Comparison of ENCODE assay signal across 8 cellular contexts in the genomic region with DNA sequence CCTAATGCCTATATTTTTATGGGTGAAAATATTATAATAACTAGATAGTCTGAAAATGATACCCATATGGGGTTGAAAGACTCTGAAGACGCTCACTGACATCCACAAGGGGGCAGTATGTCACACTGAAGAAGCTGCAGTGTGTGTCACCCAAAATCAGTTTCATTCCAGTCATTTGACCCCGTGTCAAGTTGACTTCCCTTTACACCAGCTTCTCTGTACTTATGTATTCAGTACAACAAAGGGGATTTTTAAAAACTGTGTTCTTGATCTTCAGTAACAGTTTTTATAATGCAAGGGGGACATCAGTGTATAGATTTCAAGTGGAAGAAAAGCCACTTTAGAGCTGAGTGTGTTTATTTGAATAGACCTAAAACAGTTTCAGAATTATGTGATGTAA. TPM values are rescaled to one million over a fixed set of nuclear protein-coding genes. Genes with fewer than 3 reads are reported as not detected.
DNase-seq lines count a peak whose midpoint lies in the region; ATAC-seq and TF ChIP-seq lines count a peak whose summit lies in the region.

No MANE protein-coding gene starts in this region.

- H3K36me3 Mint-ChIP-seq in activated T-helper 2 cell treated with anti-CD3 and anti-CD28 coated beads, Interferon-gamma antibody, Interleukin-2, Interleukin-4, amounts not matched to agents 10 μg/mL and 5 μg/mL and 100 μg/mL, durations not matched to agents 14 hours and 24 hours and 36 hours (ENCODE audit: low read depth) = no peaks in the 10 kb centered on the region
- H3K36me3 Mint-ChIP-seq in glutamatergic neuron (ENCODE audit: unreplicated experiment) = no peaks in the 10 kb centered on the region

- POLR2A ChIA-PET in PC-9 (lab: Charles Lee; ENCODE audit: unreplicated experiment) = no interaction called here

- H2AFZ ChIP-seq in PC-9 = no peak overlapping the region

- ATAC-seq in GM19468 (IDR thresholded peaks at IDR 0.05; ENCODE audit: extremely low read depth, unreplicated experiment) (peak; percentile 65), HG03520 (IDR thresholded peaks at IDR 0.05; ENCODE audit: unreplicated experiment) (peak; percentile 69), gastrocnemius medialis (peak; percentile 39 to 86)

- H3K36me3 ChIP-seq in PC-9 (ENCODE audit: low read depth) (no peaks in the 10 kb centered on the region), gastrocnemius medialis (no peaks in the 10 kb centered on the region)

- no peaks in the 10 kb centered on the region for H3K9me3 Mint-ChIP-seq in activated T-helper 2 cell treated with anti-CD3 and anti-CD28 coated beads, Interferon-gamma antibody, Interleukin-2, Interleukin-4, amounts not matched to agents 10 μg/mL and 5 μg/mL and 100 μg/mL, durations not matched to agents 14 hours and 24 hours and 36 hours
- peaks cover 4% of the 10 kb centered on the region for H3K9me3 Mint-ChIP-seq in glutamatergic neuron (ENCODE audit: unreplicated experiment)

- no peaks in the 10 kb centered on the region for H3K9me3 ChIP-seq in PC-9 (ENCODE audit: insufficient read depth, low read depth)
- no peaks in the 10 kb centered on the region for H3K9me3 ChIP-seq in gastrocnemius medialis

- intact Hi-C loops in PC-9 (cut with micrococcal nuclease; ENCODE audit: unreplicated experiment) (loop anchor here (5.0 to 10.0 kb wide), 3 partner anchors 235 to 492 kb away; partner anchors contain the start of gene CCNC), gastrocnemius medialis (cut with DNase I; ENCODE audit: low total_unique reads) (loop anchor here (2.0 kb wide), 1 partner anchor 95 kb away; the partner anchor contains the start of gene PNISR)
- intact Hi-C loops in activated T-helper 2 cell treated with anti-CD3 and anti-CD28 coated beads, Interferon-gamma antibody, Interleukin-2, Interleukin-4, amounts not matched to agents 10 μg/mL and 5 μg/mL and 100 μg/mL, durations not matched to agents 14 hours and 24 hours and 36 hours (cut with micrococcal nuclease) = loop anchor here (1.0 to 10.0 kb wide), 5 partner anchors 63 to 417 kb away; partner anchors contain the start of genes PNISR and USP45

- BruUV-seq in PC-9 (replicated peaks; lab: Mats Ljungman, UMichigan) = no TSS peak

- no peak overlapping the region for H3K4me3 Mint-ChIP-seq in activated T-helper 2 cell treated with anti-CD3 and anti-CD28 coated beads, Interferon-gamma antibody, Interleukin-2, Interleukin-4, amounts not matched to agents 10 μg/mL and 5 μg/mL and 100 μg/mL, durations not matched to agents 14 hours and 24 hours and 36 hours (ENCODE audit: low read depth)
- no peak overlapping the region for H3K4me3 Mint-ChIP-seq in glutamatergic neuron (ENCODE audit: unreplicated experiment)

- H3K4me1 ChIP-seq in PC-9 (replicated peaks; ENCODE audit: insufficient read depth) = no peaks in the 10 kb centered on the region
- peaks cover 0 to 3% of the 10 kb centered on the region in 2 donors for H3K4me1 ChIP-seq in gastrocnemius medialis

- H3K4me1 Mint-ChIP-seq in activated T-helper 2 cell treated with anti-CD3 and anti-CD28 coated beads, Interferon-gamma antibody, Interleukin-2, Interleukin-4, amounts not matched to agents 10 μg/mL and 5 μg/mL and 100 μg/mL, durations not matched to agents 14 hours and 24 hours and 36 hours (ENCODE audit: low read depth) = peaks cover 5% of the 10 kb centered on the region
- H3K4me1 Mint-ChIP-seq in glutamatergic neuron (ENCODE audit: low read depth, unreplicated experiment) = peaks cover 2% of the 10 kb centered on the region

- no peaks in the 10 kb centered on the region; the same call in 1 of the 2 replicates for H3F3A ChIP-seq in PC-9 (ENCODE audit: insufficient read depth, low read depth)

- H3K27ac ChIP-seq in PC-9 (no peak overlapping the region), gastrocnemius medialis (no peak overlapping the region)

- peaks cover 2% of the 10 kb centered on the region for H3K27me3 Mint-ChIP-seq in activated T-helper 2 cell treated with anti-CD3 and anti-CD28 coated beads, Interferon-gamma antibody, Interleukin-2, Interleukin-4, amounts not matched to agents 10 μg/mL and 5 μg/mL and 100 μg/mL, durations not matched to agents 14 hours and 24 hours and 36 hours (ENCODE audit: low read depth)
- no peaks in the 10 kb centered on the region for H3K27me3 Mint-ChIP-seq in glutamatergic neuron (ENCODE audit: unreplicated experiment)

- DNase-seq in EL (peak; percentile 76), PC-9 (peak; percentile 31 to 59), glutamatergic neuron (peak; percentile 45), gastrocnemius medialis (peak in 1 of 2 donors; percentile 18), islet precursor cell (no peak)
- peak; percentile 40 for DNase-seq in activated T-helper 2 cell treated with anti-CD3 and anti-CD28 coated beads, Interferon-gamma antibody, Interleukin-2, Interleukin-4, amounts not matched to agents 10 μg/mL and 5 μg/mL and 100 μg/mL, durations not matched to agents 14 hours and 24 hours and 36 hours (ENCODE audit: low spot score)

- no peak overlapping the region for H3K27ac Mint-ChIP-seq in activated T-helper 2 cell treated with anti-CD3 and anti-CD28 coated beads, Interferon-gamma antibody, Interleukin-2, Interleukin-4, amounts not matched to agents 10 μg/mL and 5 μg/mL and 100 μg/mL, durations not matched to agents 14 hours and 24 hours and 36 hours
- H3K27ac Mint-ChIP-seq in glutamatergic neuron (ENCODE audit: unreplicated experiment) = no peak overlapping the region

- no peaks in the 10 kb centered on the region for H3K27me3 ChIP-seq in PC-9 (ENCODE audit: insufficient read depth, low read depth)
- H3K27me3 ChIP-seq in gastrocnemius medialis = no peaks in the 10 kb centered on the region

- H3K9me2 ChIP-seq in PC-9 (ENCODE audit: insufficient read depth) = no peaks in the 10 kb centered on the region

- no peaks in the 10 kb centered on the region for H3K79me2 ChIP-seq in PC-9 (ENCODE audit: low read depth)

- CTCF ChIA-PET in PC-9 (lab: Charles Lee) = interaction anchor here (0.8 to 1.0 kb wide), 3 partner anchors 20 to 95 kb away, joined by 3 to 9 read pairs (median 7); partner anchors contain the start of genes COQ3, FAXC and PNISR

- TF ChIP-seq POLR2A in gastrocnemius medialis (IDR thresholded peaks at IDR 0.05) = no peak

- H3K4me3 ChIP-seq in PC-9 (no peak overlapping the region), gastrocnemius medialis (no peak overlapping the region)

- no peak overlapping the region for H3K4me2 ChIP-seq in PC-9

- no peaks in the 10 kb centered on the region for H4K20me1 ChIP-seq in PC-9 (ENCODE audit: insufficient read depth)

- peak; percentile 89 for TF ChIP-seq CTCF in PC-9 (conservative IDR thresholded peaks at IDR 0.05)
- peak; percentile 73 for TF ChIP-seq CTCF in glutamatergic neuron (IDR thresholded peaks at IDR 0.05; ENCODE audit: partially characterized antibody, unreplicated experiment)
- TF ChIP-seq CTCF in gastrocnemius medialis (IDR thresholded peaks at IDR 0.05 in 4 of 5, conservative IDR thresholded peaks at IDR 0.05 in 1 of 5) = peak in 4 of 5 experiments; percentile 28 to 71 (median 44)

- in situ Hi-C loops in gastrocnemius medialis (cut with MboI; ENCODE audit: low sequenced_read_pairs in 4 of 4) = no loop called here

RNA-seq across cellular contexts. Expression of gene FAXC, which starts 19.3 kb away (rescaled TPM):
- total RNA-seq in PC-9 (2021) (3.3 and 4.2 TPM in 2 replicates), glutamatergic neuron (ENCODE audit: unreplicated experiment) (68.9 TPM), gastrocnemius medialis (1 to 10 TPM in 1 of 4 donors, under 1 TPM in 2, not detected in 1; 0.20 to 1.5 (median 0.80) TPM)
- 0.25 TPM in 1 of 2 replicates, not detected in the other for total RNA-seq in activated T-helper 2 cell treated with anti-CD3 and anti-CD28 coated beads, Interferon-gamma antibody, Interleukin-2, Interleukin-4, amounts not matched to agents 10 μg/mL and 5 μg/mL and 100 μg/mL, durations not matched to agents 14 hours and 24 hours and 36 hours

Comparison
In these comparisons a context has a peak if more than half of its experiments do, and no peak if none do; other contexts are left out.
1. RNA of gene FAXC, which starts 19.3 kb away (total RNA-seq): 68.9 TPM in glutamatergic neuron (single experiment); 3.3 to 4.2 TPM in PC-9, 0.20 to 1.5 TPM in gastrocnemius medialis and 0.25 TPM in activated T-helper 2 cell treated with anti-CD3 and anti-CD28 coated beads, Interferon-gamma antibody, Interleukin-2, Interleukin-4, amounts not matched to agents 10 μg/mL and 5 μg/mL and 100 μg/mL, durations not matched to agents 14 hours and 24 hours and 36 hours; every median in the first group is over 10 times any median in the second.
2. Peak in every context shown above with its lines, with median percentiles within 50 percentile points of each other: ATAC-seq and CTCF ChIP-seq.